ENCODE assay signal across 19 cellular contexts in the genomic region with DNA sequence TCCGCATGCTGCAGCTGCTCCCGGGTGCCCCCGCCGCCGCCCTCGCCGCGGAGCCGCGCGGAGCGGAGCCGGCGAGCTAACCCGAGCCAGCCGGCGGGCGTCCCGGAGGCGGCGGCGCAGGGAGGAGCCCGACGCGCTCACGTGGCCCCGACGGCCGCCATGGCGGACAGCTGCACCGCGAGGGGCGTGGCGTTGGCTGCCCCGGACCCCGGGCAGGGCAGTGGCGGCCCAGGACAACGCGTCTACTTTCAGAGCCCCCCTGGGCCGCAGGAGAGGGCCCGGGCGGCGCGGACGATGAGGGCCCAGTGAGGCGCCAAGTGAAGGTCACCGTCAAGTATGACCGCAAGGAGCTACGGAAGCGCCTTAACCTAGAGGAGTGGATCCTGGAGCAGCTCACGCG. TPM values are rescaled to one million over a fixed set of nuclear protein-coding genes. Genes with fewer than 3 reads are reported as not detected.
A peak's percentile ranks its signal among the peaks of the same experiment; 100 is the strongest.
DNase-seq lines count a peak whose midpoint lies in the region; ATAC-seq, FAIRE-seq and TF ChIP-seq lines count a peak whose summit lies in the region.
"Had no signal": no experiment of that assay in that cellular context is flagged by ENCODE, and none has a peak within 500 bp of the region (broad histone marks: within the 10 kb centered on the region; RNA-seq: fewer than 3 reads in every experiment).

No MANE protein-coding gene starts in this region.

- no peak overlapping the region for H3K4me3 Mint-ChIP-seq in activated T-helper 17 cell treated with anti-CD3 and anti-CD28 coated beads, Interleukin-2, amount 50 U/mL, for 72 hours
- H3K4me3 Mint-ChIP-seq: activated CD8-positive, alpha-beta T cell treated with anti-CD3 and anti-CD28 coated beads for 36 hours; CD8-positive, alpha-beta T cell; nephron had no signal

- peaks cover 0 to 3% of the 10 kb centered on the region in 2 donors for H3K4me1 ChIP-seq in kidney (ENCODE audit: control insufficient read depth in 1 of 2, insufficient read depth in 1 of 2, low read depth in 1 of 2, low read length in 2 of 2)
- no peaks in the 10 kb centered on the region for H3K4me1 ChIP-seq in upper lobe of left lung

- FAIRE-seq in kidney (lab: Jason Lieb, UNC), result no peak

- no peaks in the 10 kb centered on the region for H3K36me3 Mint-ChIP-seq in activated T-helper 17 cell treated with anti-CD3 and anti-CD28 coated beads, Interleukin-2, amount 50 U/mL, for 72 hours (ENCODE audit: low read depth)
- H3K36me3 Mint-ChIP-seq: CD8-positive, alpha-beta T cell had no signal

- H3K4me3 ChIP-seq in kidney (ENCODE audit: low read length in 2 of 2) (peak overlapping the region in 1 of 2 donors; percentile 53), upper lobe of left lung (peak overlapping the region in 3 of 4 donors; percentile 28 to 29 (median 28))
- H3K4me3 ChIP-seq: GM23248 had no signal

- H3K27me3 Mint-ChIP-seq in activated T-helper 17 cell treated with anti-CD3 and anti-CD28 coated beads, Interleukin-2, amount 50 U/mL, for 72 hours, result peaks cover 11% of the 10 kb centered on the region

- ATAC-seq in Right ventricle myocardium superior (ENCODE audit: poor library complexity) (peak; percentile 52), Right ventricle myocardium inferior (no peak), upper lobe of left lung (ENCODE audit: low FRiP score in 2 of 2) (peak in 1 of 2 donors; percentile 23)
- ATAC-seq in activated T-helper 17 cell treated with anti-CD3 and anti-CD28 coated beads, Interleukin-2, amount 50 U/mL, for 72 hours (replicated peaks), result no peak
- ATAC-seq: activated CD8-positive, alpha-beta T cell treated with anti-CD3 and anti-CD28 coated beads for 36 hours; CD8-positive, alpha-beta T cell; Panc1 had no signal

- no peaks in the 10 kb centered on the region for H3K9me3 Mint-ChIP-seq in activated T-helper 17 cell treated with anti-CD3 and anti-CD28 coated beads, Interleukin-2, amount 50 U/mL, for 72 hours
- H3K9me3 Mint-ChIP-seq: activated CD8-positive, alpha-beta T cell treated with anti-CD3 and anti-CD28 coated beads for 36 hours; CD8-positive, alpha-beta T cell; nephron had no signal

- DNase-seq in Right ventricle myocardium superior, result no peak
- DNase-seq in Right ventricle myocardium inferior (ENCODE audit: missing footprints), result no peak
- DNase-seq in ecto neural progenitor cell (ENCODE audit: low spot score), result peak; percentile 59
- peak; percentile 74 for DNase-seq in kidney
- peak in 1 of 2 donors; percentile 84 for DNase-seq in upper lobe of left lung
- no peak for DNase-seq in activated naive CD4-positive, alpha-beta T cell treated with anti-CD3 and anti-CD28 coated beads, Interleukin-2, amount 50 U/mL, for 16 hours
- no peak for DNase-seq in posterior cingulate gyrus
- DNase-seq: activated CD8-positive, alpha-beta T cell treated with anti-CD3 and anti-CD28 coated beads for 36 hours; aorta; CD8-positive, alpha-beta T cell; cortex of kidney; GM23248; heart right ventricle; mesendoderm; NCI-H2081 treated with DMSO at 0.1 percent for 48 hours; NCI-H82 had no signal

- TF ChIP-seq CTCF in kidney (IDR thresholded peaks at IDR 0.05; ENCODE audit: borderline replicate concordance, extremely low read depth, insufficient read depth), result no peak
- no peak for TF ChIP-seq CTCF in upper lobe of left lung (IDR thresholded peaks at IDR 0.05)

- H3K9ac ChIP-seq in kidney (ENCODE audit: low read length in 2 of 2), result peak overlapping the region in 1 of 2 donors; percentile 26
- H3K9ac ChIP-seq: GM23248 had no signal

- H3K27ac ChIP-seq in kidney (ENCODE audit: low read depth in 2 of 2, low read length in 2 of 2) (no peak overlapping the region), upper lobe of left lung (no peak overlapping the region)
- H3K27ac ChIP-seq: GM23248, heart right ventricle had no signal

- no peaks in the 10 kb centered on the region for H3K27me3 ChIP-seq in upper lobe of left lung

- intact Hi-C loops in Right ventricle myocardium superior (cut with DNase I), result no loop called here
- intact Hi-C loops in Right ventricle myocardium inferior (cut with DNase I), result no loop called here
- intact Hi-C loops in kidney (cut with DNase I), result no loop called here
- intact Hi-C loops in posterior cingulate gyrus (cut with DNase I), result no loop called here

- H3K36me3 ChIP-seq in kidney (ENCODE audit: control insufficient read depth in 1 of 2, insufficient read depth in 2 of 2, low read length in 2 of 2) (no peaks in the 10 kb centered on the region), upper lobe of left lung (no peaks in the 10 kb centered on the region)
- H3K36me3 ChIP-seq: heart right ventricle had no signal

- no peak for TF ChIP-seq POLR2A in upper lobe of left lung (IDR thresholded peaks at IDR 0.05)

- WGBS in upper lobe of left lung, 2 donors, result 29 to 74% methylated on average over 13 to 34 of the region's 52 CpGs

- no peak for TF ChIP-seq EP300 in upper lobe of left lung (IDR thresholded peaks at IDR 0.05)

- H3K9me3 ChIP-seq in kidney (ENCODE audit: control insufficient read depth in 1 of 2, low read length in 2 of 2) (no peaks in the 10 kb centered on the region), upper lobe of left lung (no peaks in the 10 kb centered on the region)
- H3K9me3 ChIP-seq: heart right ventricle had no signal

- no peaks in the 10 kb centered on the region for H3K4me1 Mint-ChIP-seq in activated T-helper 17 cell treated with anti-CD3 and anti-CD28 coated beads, Interleukin-2, amount 50 U/mL, for 72 hours

- no peak overlapping the region for H3K27ac Mint-ChIP-seq in activated T-helper 17 cell treated with anti-CD3 and anti-CD28 coated beads, Interleukin-2, amount 50 U/mL, for 72 hours
- H3K27ac Mint-ChIP-seq: activated CD8-positive, alpha-beta T cell treated with anti-CD3 and anti-CD28 coated beads for 36 hours; CD8-positive, alpha-beta T cell; nephron had no signal

RNA-seq across cellular contexts. Expression of gene CCNYL1, which starts 30.0 kb away (rescaled TPM):
- total RNA-seq in Right ventricle myocardium superior (8.9 TPM), Right ventricle myocardium inferior (10.2 TPM), kidney (14.6 TPM), upper lobe of left lung (10 to 100 TPM; 10.9 to 27.0 (median 19.2) TPM)
- polyA plus RNA-seq in kidney (ENCODE audit: insufficient read depth, low read depth, low replicate concordance), result 6.7 TPM
- 1 to 10 TPM; 3.4 to 6.8 TPM for total RNA-seq in activated T-helper 17 cell treated with anti-CD3 and anti-CD28 coated beads, Interleukin-2, amount 50 U/mL, for 72 hours

RNA-seq across cellular contexts. Expression of gene METTL21A, which starts 56.2 kb away (rescaled TPM):
- total RNA-seq in Right ventricle myocardium superior (14.8 TPM), Right ventricle myocardium inferior (14.7 TPM), kidney (10.7 TPM), upper lobe of left lung (10 to 100 TPM in 5 of 6 donors, 1 to 10 TPM in 1; 6.7 to 29.2 (median 13.5) TPM)
- 17.4 TPM for polyA plus RNA-seq in kidney (ENCODE audit: insufficient read depth, low read depth, low replicate concordance)
- 10 to 100 TPM; 10.8 to 20.4 TPM for total RNA-seq in activated T-helper 17 cell treated with anti-CD3 and anti-CD28 coated beads, Interleukin-2, amount 50 U/mL, for 72 hours

Comparison
In these comparisons a context has a peak if more than half of its experiments do, and no peak if none do; other contexts are left out.
1. DNase-seq: peak in ecto neural progenitor cell (single experiment) and kidney (single experiment); none in Right ventricle myocardium superior (single experiment), Right ventricle myocardium inferior (single experiment), activated naive CD4-positive, alpha-beta T cell treated with anti-CD3 and anti-CD28 coated beads, Interleukin-2, amount 50 U/mL, for 16 hours (single experiment) and posterior cingulate gyrus (0 of 10).